Comparison of ENCODE assay signal across 13 cellular contexts in genomic region chr22:33247758-33248157, GRCh38.
DNase-seq lines count a peak whose midpoint lies in the region; ATAC-seq lines count a peak whose summit lies in the region.
"Had no signal": no experiment of that assay in that cellular context is flagged by ENCODE, and none has a peak within 500 bp of the region (broad histone marks: within the 10 kb centered on the region; RNA-seq: fewer than 3 reads in every experiment).

No MANE protein-coding gene starts in this region.

- in situ Hi-C loops in GM23248 (cut with MboI): loop anchor here (10.0 kb wide), 1 partner anchor 63 kb away; no protein-coding TSS in a partner anchor

- H3K4me1 ChIP-seq in GM23248 (ENCODE audit: insufficient read depth): no peaks in the 10 kb centered on the region
- H3K4me1 ChIP-seq: left ventricle myocardium inferior had no signal

- no peak overlapping the region for H3K4me3 ChIP-seq in GM23248
- H3K4me3 ChIP-seq: dorsolateral prefrontal cortex, left ventricle myocardium inferior had no signal

- H3K36me3 ChIP-seq in GM23248 (ENCODE audit: low read depth): no peaks in the 10 kb centered on the region
- H3K36me3 ChIP-seq: left ventricle myocardium inferior had no signal

- H3K9me3 Mint-ChIP-seq in activated naive CD4-positive, alpha-beta T cell treated with anti-CD3 and anti-CD28 coated beads, Interleukin-2, amount 50 U/mL, for 72 hours: peaks cover 0 to 4% of the 10 kb centered on the region in 2 donors
- H3K9me3 Mint-ChIP-seq in activated naive CD4-positive, alpha-beta T cell treated with anti-CD3 and anti-CD28 coated beads, Interleukin-2, amount 10 ng/mL, durations not matched to agents 7 days and 5 days: peaks cover 2% of the 10 kb centered on the region
- peaks cover 8 to 9% of the 10 kb centered on the region in 2 donors for H3K9me3 Mint-ChIP-seq in stimulated activated naive B cell treated with anti-CD40 and anti-IgM and Interleukin-4, amounts not matched to agents 10 μg/mL and 1 μg/mL and 100 μg/mL, for 72 hours
- peaks cover 0 to 1% of the 10 kb centered on the region in 2 donors for H3K9me3 Mint-ChIP-seq in effector memory CD8-positive, alpha-beta T cell
- H3K9me3 Mint-ChIP-seq: type B pancreatic cell had no signal

- no peak overlapping the region for H3K9ac ChIP-seq in GM23248

- H3K4me3 Mint-ChIP-seq in activated naive CD4-positive, alpha-beta T cell treated with anti-CD3 and anti-CD28 coated beads, Interleukin-2, amount 10 ng/mL, durations not matched to agents 7 days and 5 days: no peak overlapping the region
- H3K4me3 Mint-ChIP-seq in stimulated activated naive B cell treated with anti-CD40 and anti-IgM and Interleukin-4, amounts not matched to agents 10 μg/mL and 1 μg/mL and 100 μg/mL, for 72 hours: peak overlapping the region; percentile 23 to 62
- no peak overlapping the region for H3K4me3 Mint-ChIP-seq in effector memory CD8-positive, alpha-beta T cell
- H3K4me3 Mint-ChIP-seq: type B pancreatic cell had no signal

- H3K9me2 ChIP-seq in GM23248 (ENCODE audit: insufficient read depth): no peaks in the 10 kb centered on the region

- peak; percentile 24 to 60 for ATAC-seq in activated naive CD4-positive, alpha-beta T cell treated with anti-CD3 and anti-CD28 coated beads, Interleukin-2, amount 50 U/mL, for 72 hours
- ATAC-seq in stimulated activated naive B cell treated with anti-CD40 and anti-IgM and Interleukin-4, amounts not matched to agents 10 μg/mL and 1 μg/mL and 100 μg/mL, for 72 hours (replicated peaks): peak; percentile 97
- ATAC-seq in effector memory CD8-positive, alpha-beta T cell (replicated peaks): no peak

- H3K27ac Mint-ChIP-seq in activated naive CD4-positive, alpha-beta T cell treated with anti-CD3 and anti-CD28 coated beads, Interleukin-2, amount 50 U/mL, for 72 hours: no peak overlapping the region
- H3K27ac Mint-ChIP-seq in activated naive CD4-positive, alpha-beta T cell treated with anti-CD3 and anti-CD28 coated beads, Interleukin-2, amount 10 ng/mL, durations not matched to agents 7 days and 5 days: no peak overlapping the region
- H3K27ac Mint-ChIP-seq in stimulated activated naive B cell treated with anti-CD40 and anti-IgM and Interleukin-4, amounts not matched to agents 10 μg/mL and 1 μg/mL and 100 μg/mL, for 72 hours: peak overlapping the region; percentile 94
- H3K27ac Mint-ChIP-seq in effector memory CD8-positive, alpha-beta T cell: no peak overlapping the region
- H3K27ac Mint-ChIP-seq: type B pancreatic cell had no signal

- H3K4me2 ChIP-seq in GM23248 (ENCODE audit: unreplicated experiment): no peak overlapping the region

- no peaks in the 10 kb centered on the region for H3K9me3 ChIP-seq in GM23248 (ENCODE audit: low read depth)

- H3K36me3 Mint-ChIP-seq in activated naive CD4-positive, alpha-beta T cell treated with anti-CD3 and anti-CD28 coated beads, Interleukin-2, amount 50 U/mL, for 72 hours: peaks cover 0 to 5% of the 10 kb centered on the region in 2 donors
- H3K36me3 Mint-ChIP-seq in activated naive CD4-positive, alpha-beta T cell treated with anti-CD3 and anti-CD28 coated beads, Interleukin-2, amount 10 ng/mL, durations not matched to agents 7 days and 5 days: no peaks in the 10 kb centered on the region
- peaks cover 5 to 10% of the 10 kb centered on the region in 2 donors for H3K36me3 Mint-ChIP-seq in stimulated activated naive B cell treated with anti-CD40 and anti-IgM and Interleukin-4, amounts not matched to agents 10 μg/mL and 1 μg/mL and 100 μg/mL, for 72 hours
- no peaks in the 10 kb centered on the region for H3K36me3 Mint-ChIP-seq in effector memory CD8-positive, alpha-beta T cell (ENCODE audit: insufficient read depth)
- H3K36me3 Mint-ChIP-seq: type B pancreatic cell had no signal

- H3F3A ChIP-seq in GM23248 (ENCODE audit: insufficient read depth): no peaks in the 10 kb centered on the region

- H3K4me1 Mint-ChIP-seq in activated naive CD4-positive, alpha-beta T cell treated with anti-CD3 and anti-CD28 coated beads, Interleukin-2, amount 10 ng/mL, durations not matched to agents 7 days and 5 days: no peaks in the 10 kb centered on the region
- peaks cover 22 to 54% of the 10 kb centered on the region in 2 donors for H3K4me1 Mint-ChIP-seq in stimulated activated naive B cell treated with anti-CD40 and anti-IgM and Interleukin-4, amounts not matched to agents 10 μg/mL and 1 μg/mL and 100 μg/mL, for 72 hours
- H3K4me1 Mint-ChIP-seq in effector memory CD8-positive, alpha-beta T cell (ENCODE audit: low read depth in 2 of 2): no peaks in the 10 kb centered on the region

- no peaks in the 10 kb centered on the region for H3K27me3 Mint-ChIP-seq in activated naive CD4-positive, alpha-beta T cell treated with anti-CD3 and anti-CD28 coated beads, Interleukin-2, amount 10 ng/mL, durations not matched to agents 7 days and 5 days
- peaks cover 4% of the 10 kb centered on the region in 2 donors for H3K27me3 Mint-ChIP-seq in stimulated activated naive B cell treated with anti-CD40 and anti-IgM and Interleukin-4, amounts not matched to agents 10 μg/mL and 1 μg/mL and 100 μg/mL, for 72 hours
- H3K27me3 Mint-ChIP-seq in effector memory CD8-positive, alpha-beta T cell: no peaks in the 10 kb centered on the region

- no peak overlapping the region for H3K27ac ChIP-seq in GM23248
- H3K27ac ChIP-seq: dorsolateral prefrontal cortex, left ventricle myocardium inferior had no signal

- 16 to 25% methylated on average over 2 of the region's 2 CpGs for WGBS in GM23248 (ENCODE audit: low coverage in 1 of 2, low lambda C conversion rate in 2 of 2, missing lambda C conversion rate in 2 of 2), 2 experiments

- no peaks in the 10 kb centered on the region for H3K79me2 ChIP-seq in GM23248 (ENCODE audit: insufficient read depth)

- no peaks in the 10 kb centered on the region; the same call in none of the 2 replicates for H3K27me3 ChIP-seq in GM23248 (replicated peaks; ENCODE audit: insufficient read depth)
- H3K27me3 ChIP-seq: dorsolateral prefrontal cortex had no signal

- no peaks in the 10 kb centered on the region for H4K20me1 ChIP-seq in GM23248 (ENCODE audit: insufficient read depth)

- no peak for DNase-seq in activated naive CD4-positive, alpha-beta T cell treated with anti-CD3 and anti-CD28 coated beads, Interleukin-2, amount 50 U/mL, for 72 hours (ENCODE audit: low spot score in 2 of 2)
- DNase-seq in activated naive CD4-positive, alpha-beta T cell treated with anti-CD3 and anti-CD28 coated beads, Interleukin-2, amount 10 ng/mL, durations not matched to agents 7 days and 5 days: no peak
- DNase-seq in GM23248: peak; percentile 59
- DNase-seq in NCI-H226: peak; percentile 51
- DNase-seq in stimulated activated naive B cell treated with anti-CD40 and anti-IgM and Interleukin-4, amounts not matched to agents 10 μg/mL and 1 μg/mL and 100 μg/mL, for 72 hours: peak; percentile 39
- no peak for DNase-seq in HPDE6-E6E7 (ENCODE audit: extremely low spot score)
- DNase-seq in effector memory CD8-positive, alpha-beta T cell: no peak
- no peak for DNase-seq in NCI-H2171 (lab: John Stamatoyannopoulos, UW)
- DNase-seq: dorsolateral prefrontal cortex, HCEC 1CT, left ventricle myocardium inferior, small intestine had no signal

- CTCF ChIA-PET in activated naive CD4-positive, alpha-beta T cell treated with anti-CD3 and anti-CD28 coated beads, Interleukin-2, amount 10 ng/mL, durations not matched to agents 7 days and 5 days (lab: Charles Lee): no interaction called here

- H2AFZ ChIP-seq in GM23248: no peak overlapping the region

Comparison
In these comparisons a context has a peak if more than half of its experiments do, and no peak if none do; other contexts are left out.
1. DNase-seq: peak in GM23248 (single experiment), NCI-H226 (single experiment) and stimulated activated naive B cell treated with anti-CD40 and anti-IgM and Interleukin-4, amounts not matched to agents 10 μg/mL and 1 μg/mL and 100 μg/mL, for 72 hours (single experiment); none in activated naive CD4-positive, alpha-beta T cell treated with anti-CD3 and anti-CD28 coated beads, Interleukin-2, amount 50 U/mL, for 72 hours (0 of 2), activated naive CD4-positive, alpha-beta T cell treated with anti-CD3 and anti-CD28 coated beads, Interleukin-2, amount 10 ng/mL, durations not matched to agents 7 days and 5 days (single experiment), HPDE6-E6E7 (single experiment), effector memory CD8-positive, alpha-beta T cell (0 of 3) and NCI-H2171 (single experiment).
2. H3K4me3 Mint-ChIP-seq: peak in stimulated activated naive B cell treated with anti-CD40 and anti-IgM and Interleukin-4, amounts not matched to agents 10 μg/mL and 1 μg/mL and 100 μg/mL, for 72 hours (2 of 2); none in activated naive CD4-positive, alpha-beta T cell treated with anti-CD3 and anti-CD28 coated beads, Interleukin-2, amount 10 ng/mL, durations not matched to agents 7 days and 5 days (single experiment) and effector memory CD8-positive, alpha-beta T cell (0 of 2).